Comparison of ENCODE assay signal across 8 cellular contexts in the genomic region with DNA sequence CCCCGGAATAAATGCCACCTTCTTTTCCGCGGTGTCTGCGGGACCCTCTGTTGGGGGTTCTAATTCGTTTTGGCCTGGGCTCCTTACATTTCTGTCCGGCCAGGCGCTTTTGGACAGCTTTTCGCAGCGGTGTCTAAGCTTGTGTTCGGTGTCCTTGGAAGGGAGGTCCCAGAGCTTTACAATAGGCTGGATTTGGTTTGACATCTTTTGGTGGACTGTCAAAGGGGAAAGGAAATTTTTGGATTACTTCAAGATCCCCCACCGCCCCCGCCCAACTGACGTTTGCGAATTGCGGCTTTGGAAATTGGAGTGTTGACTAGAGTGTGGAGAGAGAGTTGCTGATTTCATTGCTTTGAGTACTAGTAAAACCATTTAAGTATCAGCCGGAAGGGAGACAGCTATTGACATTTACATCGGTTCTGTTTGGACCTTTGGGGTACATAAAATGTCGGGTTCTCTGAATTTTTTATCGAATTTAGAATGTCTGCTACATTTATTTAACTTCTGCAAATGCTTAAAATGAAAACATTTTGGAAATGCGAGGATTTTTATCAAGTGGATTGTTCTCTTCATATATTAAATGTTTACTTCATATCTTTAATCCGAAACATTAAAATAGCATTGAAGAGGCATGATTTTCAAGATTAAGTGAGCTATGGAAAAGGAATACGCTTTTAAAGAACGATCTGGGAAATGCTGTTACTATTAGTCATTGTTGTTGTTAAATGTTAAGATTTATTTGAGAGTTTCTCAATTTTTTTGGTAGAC. TPM values are rescaled to one million over a fixed set of nuclear protein-coding genes. Genes with fewer than 3 reads are reported as not detected.
DNase-seq lines count a peak whose midpoint lies in the region; ATAC-seq, FAIRE-seq and TF ChIP-seq lines count a peak whose summit lies in the region.

No MANE protein-coding gene starts in this region.

- peaks cover 43% of the 10 kb centered on the region for H4K20me1 ChIP-seq in hepatocyte (ENCODE audit: insufficient read depth, poor library complexity, severe bottlenecking)

- H3K9me3 ChIP-seq in hepatocyte (ENCODE audit: low read depth), result no peaks in the 10 kb centered on the region

- H3K27me3 ChIP-seq in hepatocyte, result peaks cover 54% of the 10 kb centered on the region

- no peak for ATAC-seq in stimulated activated naive CD8-positive, alpha-beta T cell treated with anti-CD3 and anti-CD28 coated beads, Interleukin-15, amount 100 ng/mL, for 72 hours
- no peak for ATAC-seq in GM19467 (IDR thresholded peaks at IDR 0.05; ENCODE audit: unreplicated experiment)
- no peak for ATAC-seq in esophagus mucosa

- H3K27ac Mint-ChIP-seq in stimulated activated naive CD8-positive, alpha-beta T cell treated with anti-CD3 and anti-CD28 coated beads, Interleukin-15, amount 100 ng/mL, for 72 hours, result peak overlapping the region in 1 of 2 donors; percentile 88

- H3K4me1 Mint-ChIP-seq in stimulated activated naive CD8-positive, alpha-beta T cell treated with anti-CD3 and anti-CD28 coated beads, Interleukin-15, amount 100 ng/mL, for 72 hours, result peaks cover 54% of the 10 kb centered on the region

- H3K9me2 ChIP-seq in hepatocyte (replicated peaks; ENCODE audit: insufficient read depth), result no peaks in the 10 kb centered on the region

- H3K36me3 ChIP-seq in hepatocyte (replicated peaks; ENCODE audit: insufficient read depth, low read depth), result no peaks in the 10 kb centered on the region

- H3K27ac ChIP-seq in hepatocyte, result no peak overlapping the region

- peak overlapping the region; percentile 97 for H3K4me2 ChIP-seq in hepatocyte

- peaks cover 50% of the 10 kb centered on the region for H3K79me2 ChIP-seq in hepatocyte

- peak; percentile 36 for DNase-seq in NCI-H82 (lab: John Stamatoyannopoulos, UW)
- no peak for DNase-seq in NCI-H82 treated with DMSO at 0.1 percent for 48 hours (lab: John Stamatoyannopoulos, UW; ENCODE audit: unreplicated experiment)
- peak; percentile 13 for DNase-seq in hepatocyte (ENCODE audit: low spot score)
- no peak for DNase-seq in stimulated activated naive CD8-positive, alpha-beta T cell treated with anti-CD3 and anti-CD28 coated beads, Interleukin-15, amount 100 ng/mL, for 72 hours
- DNase-seq in frontal cortex (ENCODE audit: low spot score in 2 of 2), result no peak

- H3K4me1 ChIP-seq in hepatocyte (ENCODE audit: insufficient read depth), result peaks cover 22% of the 10 kb centered on the region

- no peaks in the 10 kb centered on the region for H3K9me3 Mint-ChIP-seq in stimulated activated naive CD8-positive, alpha-beta T cell treated with anti-CD3 and anti-CD28 coated beads, Interleukin-15, amount 100 ng/mL, for 72 hours

- WGBS in hepatocyte (ENCODE audit: low lambda C conversion rate, missing lambda C conversion rate), result 14% methylated on average over 23 of the region's 23 CpGs

- no peak for TF ChIP-seq CTCF in WI38 (IDR thresholded peaks at IDR 0.05; ENCODE audit: low read depth, low read length)
- no peak for TF ChIP-seq CTCF in hepatocyte (IDR thresholded peaks at IDR 0.05; ENCODE audit: poor library complexity)

- no peak overlapping the region for H2AFZ ChIP-seq in hepatocyte

- peak overlapping the region; percentile 89 for H3K4me3 ChIP-seq in WI38 (ENCODE audit: low read depth, low read length)
- peak overlapping the region; percentile 1 for H3K4me3 ChIP-seq in hepatocyte

- H3K27me3 Mint-ChIP-seq in stimulated activated naive CD8-positive, alpha-beta T cell treated with anti-CD3 and anti-CD28 coated beads, Interleukin-15, amount 100 ng/mL, for 72 hours, result peaks cover 17% of the 10 kb centered on the region

- peak overlapping the region; percentile 91 to 92 for H3K4me3 Mint-ChIP-seq in stimulated activated naive CD8-positive, alpha-beta T cell treated with anti-CD3 and anti-CD28 coated beads, Interleukin-15, amount 100 ng/mL, for 72 hours

- FAIRE-seq in frontal cortex (lab: Jason Lieb, UNC), result no peak

RNA-seq across cellular contexts. Expression of a gene that starts 4.7 kb away (rescaled TPM):
- total RNA-seq in hepatocyte (11.9 and 13.8 TPM in 2 replicates), frontal cortex (9.4 TPM), esophagus mucosa (7.3 TPM)
- polyA plus RNA-seq in hepatocyte, result 7.4 and 10.1 TPM in 2 replicates

RNA-seq across cellular contexts. Expression of a gene that starts 16.5 kb away (rescaled TPM):
- total RNA-seq in hepatocyte (4.4 and 7.2 TPM in 2 replicates), frontal cortex (7.7 TPM), esophagus mucosa (2.6 TPM)
- 0.50 and 0.89 TPM in 2 replicates for polyA plus RNA-seq in hepatocyte

Comparison
In these comparisons a context has a peak if more than half of its experiments do, and no peak if none do; other contexts are left out.
1. DNase-seq: peak in NCI-H82 (single experiment) and hepatocyte (single experiment); none in NCI-H82 treated with DMSO at 0.1 percent for 48 hours (single experiment), stimulated activated naive CD8-positive, alpha-beta T cell treated with anti-CD3 and anti-CD28 coated beads, Interleukin-15, amount 100 ng/mL, for 72 hours (0 of 2) and frontal cortex (0 of 2).